ENCODE assay signal across 17 cellular contexts in the genomic region with DNA sequence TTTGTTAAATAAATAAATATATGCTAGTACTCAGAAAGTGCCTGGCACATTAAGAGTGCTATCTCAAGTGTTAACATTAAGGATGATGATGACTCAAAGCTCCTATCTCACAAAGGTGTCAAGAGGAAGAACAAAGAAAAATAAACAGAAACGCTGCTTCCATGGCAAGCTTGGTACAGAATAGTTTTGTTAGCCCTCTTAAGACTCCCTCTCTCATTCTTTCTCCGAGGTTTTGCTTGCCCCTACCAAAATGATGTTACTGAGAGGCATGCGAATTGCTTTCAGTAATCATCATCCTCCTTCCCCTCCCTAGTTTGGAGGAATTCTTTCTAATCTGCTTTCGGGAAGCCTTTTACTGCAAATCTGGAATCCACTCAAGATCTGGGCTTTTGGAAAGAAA.
DNase-seq lines count a peak whose midpoint lies in the region; ATAC-seq and TF ChIP-seq lines count a peak whose summit lies in the region.
"Had no signal": no experiment of that assay in that cellular context is flagged by ENCODE, and none has a peak within 500 bp of the region (broad histone marks: within the 10 kb centered on the region; RNA-seq: fewer than 3 reads in every experiment).

No MANE protein-coding gene starts in this region.

- no peaks in the 10 kb centered on the region for H3K9me3 ChIP-seq in gastrocnemius medialis
- H3K9me3 ChIP-seq: A549; BLaER1 treated with 17β-estradiol and CSF1 and Interleukin-3, amounts not matched to agents 10 nM and 100 nM; Caco-2 had no signal

- peak overlapping the region; percentile 51 for H3K18ac ChIP-seq in mesendoderm (ENCODE audit: low read length)

- no peak overlapping the region for H3K27ac ChIP-seq in mesendoderm (ENCODE audit: low read depth, low read length)
- no peak overlapping the region for H3K27ac ChIP-seq in gastrocnemius medialis
- H3K27ac ChIP-seq: A549; BLaER1 treated with 17β-estradiol and CSF1 and Interleukin-3, amounts not matched to agents 10 nM and 100 nM; C4-2B had no signal

- H3K27me3 ChIP-seq in mesendoderm (ENCODE audit: insufficient read depth, low read length, poor library complexity) (no peaks in the 10 kb centered on the region), gastrocnemius medialis (no peaks in the 10 kb centered on the region)
- H3K27me3 ChIP-seq: BLaER1 treated with 17β-estradiol and CSF1 and Interleukin-3, amounts not matched to agents 10 nM and 100 nM had no signal

- intact Hi-C loops in gastrocnemius medialis (cut with DNase I; ENCODE audit: low total_unique reads), result no loop called here

- no peak overlapping the region for H4K8ac ChIP-seq in mesendoderm (ENCODE audit: low read depth, low read length)

- H2BK120ac ChIP-seq in mesendoderm (ENCODE audit: low read depth, low read length), result no peak overlapping the region

- no peak for ATAC-seq in HG02678 (IDR thresholded peaks at IDR 0.05; ENCODE audit: unreplicated experiment)
- ATAC-seq in gastrocnemius medialis, result no peak
- ATAC-seq: A549; CD8-positive, alpha-beta T cell had no signal

- no peak overlapping the region for H3K56ac ChIP-seq in mesendoderm (ENCODE audit: low read length)

- H3K4me3 ChIP-seq in mesendoderm (ENCODE audit: low read length) (no peak overlapping the region), gastrocnemius medialis (no peak overlapping the region)
- H3K4me3 ChIP-seq: A549; BLaER1 treated with 17β-estradiol and CSF1 and Interleukin-3, amounts not matched to agents 10 nM and 100 nM had no signal

- TF ChIP-seq POLR2A in gastrocnemius medialis (IDR thresholded peaks at IDR 0.05), result no peak

- H3K9ac ChIP-seq in mesendoderm (ENCODE audit: low read length), result no peak overlapping the region
- H3K9ac ChIP-seq: BLaER1 treated with 17β-estradiol and CSF1 and Interleukin-3, amounts not matched to agents 10 nM and 100 nM had no signal

- H3K4me2 ChIP-seq in mesendoderm (ENCODE audit: low read length), result no peak overlapping the region
- H3K4me2 ChIP-seq: A549; BLaER1 treated with 17β-estradiol and CSF1 and Interleukin-3, amounts not matched to agents 10 nM and 100 nM had no signal

- in situ Hi-C loops in gastrocnemius medialis (cut with MboI; ENCODE audit: low sequenced_read_pairs in 4 of 4), result loop anchor here in 1 of 4 donors (25.0 kb wide), 1 partner anchor 106 kb away; no protein-coding TSS in a partner anchor

- no peak overlapping the region for H4K5ac ChIP-seq in mesendoderm (ENCODE audit: low read length)

- no peak overlapping the region for H2AK5ac ChIP-seq in mesendoderm (ENCODE audit: low read length)

- no peak overlapping the region for H2BK5ac ChIP-seq in mesendoderm (ENCODE audit: low read length)

- H3K4ac ChIP-seq in mesendoderm (ENCODE audit: low read depth, low read length), result no peak overlapping the region

- H3K79me2 ChIP-seq in mesendoderm (ENCODE audit: control insufficient read depth, insufficient read depth, low read length), result no peaks in the 10 kb centered on the region

- no CpG with 5 or more reads among the region's 4 CpGs for whole genome bisulfite sequencing in mesendoderm (ENCODE audit: extremely low coverage, insufficient coverage, low lambda C conversion rate)

- H3K36me3 ChIP-seq in mesendoderm (ENCODE audit: control insufficient read depth, insufficient read depth, low read length) (no peaks in the 10 kb centered on the region), gastrocnemius medialis (no peaks in the 10 kb centered on the region)
- H3K36me3 ChIP-seq: BLaER1 treated with 17β-estradiol and CSF1 and Interleukin-3, amounts not matched to agents 10 nM and 100 nM had no signal

- no peak overlapping the region for H2BK15ac ChIP-seq in mesendoderm (replicated peaks; ENCODE audit: low read depth)

- DNase-seq in A172 (ENCODE audit: low spot score) (peak; percentile 4), NCI-H460 (ENCODE audit: extremely low read depth, low read depth) (peak; percentile 1), mesendoderm (peak; percentile 33), Kasumi-1 (lab: John Stamatoyannopoulos, UW) (no peak), gastrocnemius medialis (no peak)
- DNase-seq: 8988T; AML-193; Caco-2; Calu3; CD4-positive, alpha-beta T cell; CD8-positive, alpha-beta T cell; DMS79 treated with DMSO at 0.1 percent for 48 hours; GF-D8 had no signal

- H3K79me1 ChIP-seq in mesendoderm (ENCODE audit: low read length), result no peaks in the 10 kb centered on the region

- TF ChIP-seq CTCF in gastrocnemius medialis (IDR thresholded peaks at IDR 0.05 in 4 of 5, conservative IDR thresholded peaks at IDR 0.05 in 1 of 5), result no peak

- H3K4me1 ChIP-seq in mesendoderm (ENCODE audit: control insufficient read depth, low read depth, low read length) (peaks cover 2% of the 10 kb centered on the region), gastrocnemius medialis (no peaks in the 10 kb centered on the region)
- H3K4me1 ChIP-seq: A549; BLaER1 treated with 17β-estradiol and CSF1 and Interleukin-3, amounts not matched to agents 10 nM and 100 nM; Caco-2 had no signal

- no peak overlapping the region for H3K23ac ChIP-seq in mesendoderm (ENCODE audit: low read length)

Comparison
In these comparisons a context has a peak if more than half of its experiments do, and no peak if none do; other contexts are left out.
1. DNase-seq: peak in A172 (single experiment), NCI-H460 (single experiment) and mesendoderm (single experiment); none in Kasumi-1 (0 of 2) and gastrocnemius medialis (0 of 2).